ENCODE assay signal across 26 cellular contexts in the genomic region with DNA sequence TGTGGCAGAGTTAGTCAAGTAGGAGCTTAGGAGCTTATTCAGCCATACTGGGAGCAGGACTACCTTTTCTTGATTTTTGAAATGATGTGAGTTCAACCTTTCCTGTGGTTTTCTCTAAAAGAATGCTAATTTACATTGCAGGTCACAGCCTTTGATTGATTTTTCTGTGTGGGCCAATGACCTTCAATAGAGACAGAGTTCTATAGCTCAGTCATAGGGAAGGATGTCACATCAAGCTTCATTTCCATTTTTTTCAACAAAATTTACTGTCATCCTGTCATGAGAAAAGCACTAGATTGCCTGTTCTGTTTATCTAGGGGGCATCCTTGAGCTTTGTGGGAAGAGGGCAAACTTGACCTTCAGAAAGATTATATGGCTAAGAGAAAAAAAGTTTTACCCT.
"Had no signal": no experiment of that assay in that cellular context is flagged by ENCODE, and none has a peak within 500 bp of the region (broad histone marks: within the 10 kb centered on the region; RNA-seq: fewer than 3 reads in every experiment).

No MANE protein-coding gene starts in this region.

- H3K9me3 ChIP-seq: adrenal gland, ascending aorta, lower lobe of right lung, mucosa of descending colon, right lobe of liver, upper lobe of left lung had no signal

- H3K4me1 Mint-ChIP-seq: immature natural killer cell, nephron progenitor cell had no signal

- H3K36me3 Mint-ChIP-seq: immature natural killer cell; stimulated activated effector memory CD8-positive, alpha-beta T cell treated with anti-CD3 and anti-CD28 coated beads, Interleukin-12 subunit alpha, Interleukin-12 subunit beta, amount 100 ng/mL, for 72 hours had no signal

- H3K27me3 ChIP-seq: ascending aorta, brain microvascular endothelial cell, hepatocyte, upper lobe of left lung had no signal

- H3K4me3 Mint-ChIP-seq: immature natural killer cell; nephron progenitor cell; stimulated activated effector memory CD8-positive, alpha-beta T cell treated with anti-CD3 and anti-CD28 coated beads, Interleukin-12 subunit alpha, Interleukin-12 subunit beta, amount 100 ng/mL, for 72 hours; T-helper 17 cell had no signal

- H3K36me3 ChIP-seq: adrenal gland, ascending aorta, brain microvascular endothelial cell, lower lobe of right lung, right lobe of liver, upper lobe of left lung had no signal

- H3K4me1 ChIP-seq: adrenal gland, ascending aorta, lower lobe of right lung, right lobe of liver, upper lobe of left lung had no signal

- H3K9me3 Mint-ChIP-seq: stimulated activated effector memory CD8-positive, alpha-beta T cell treated with anti-CD3 and anti-CD28 coated beads, Interleukin-12 subunit alpha, Interleukin-12 subunit beta, amount 100 ng/mL, for 72 hours had no signal

- H3K27ac ChIP-seq: adrenal gland, ascending aorta, brain microvascular endothelial cell, hepatocyte, lower lobe of right lung, right lobe of liver, skin epidermis, upper lobe of left lung had no signal

- H3K4me2 ChIP-seq: hepatocyte had no signal

- H3K27ac Mint-ChIP-seq: immature natural killer cell; nephron progenitor cell; stimulated activated effector memory CD8-positive, alpha-beta T cell treated with anti-CD3 and anti-CD28 coated beads, Interleukin-12 subunit alpha, Interleukin-12 subunit beta, amount 100 ng/mL, for 72 hours; T-helper 17 cell had no signal

- H2AFZ ChIP-seq: hepatocyte had no signal

- DNase-seq: activated CD4-positive, alpha-beta T cell treated with anti-CD3 and anti-CD28 coated beads, Interleukin-2, amount 50 U/mL, for 4 hours; activated effector memory CD4-positive, alpha-beta T cell treated with anti-CD3 and anti-CD28 coated beads, Interleukin-2, amount 50 U/mL, for 16 hours; activated naive CD4-positive, alpha-beta T cell treated with anti-CD3 and anti-CD28 coated beads, Interleukin-2, amount 50 U/mL, for 16 hours; activated T-cell treated with anti-CD3 and anti-CD28 coated beads, Interleukin-2, amount 50 U/mL, for 48 hours; adrenal gland; brain microvascular endothelial cell; central memory CD4-positive, alpha-beta T cell; dermis blood vessel endothelial cell; effector CD8-positive, alpha-beta T cell; erythroblast; foreskin fibroblast; glutamatergic neuron; immature natural killer cell; lower lobe of right lung; mesendoderm; mucosa of descending colon; nephron progenitor cell; nucleus accumbens; right lobe of liver; stimulated activated CD4-positive, alpha-beta T cell treated with anti-CD3 and anti-CD28 coated beads, Interleukin-1b, Interleukin-23, amount 100 ng/mL, for 48 hours; T-helper 17 cell; upper lobe of left lung had no signal

- H3K27me3 Mint-ChIP-seq: T-helper 17 cell had no signal

- H3K79me2 ChIP-seq: hepatocyte had no signal

- H3K4me3 ChIP-seq: adrenal gland, ascending aorta, hepatocyte, lower lobe of right lung, mucosa of descending colon, right lobe of liver, skin epidermis, upper lobe of left lung had no signal
